Comparison of ENCODE assay signal across 6 cellular contexts in genomic region chr17:28404812-28405570, GRCh38. TPM values are rescaled to one million over a fixed set of nuclear protein-coding genes. Genes with fewer than 3 reads are reported as not detected.
DNase-seq lines count a peak whose midpoint lies in the region; ATAC-seq and TF ChIP-seq lines count a peak whose summit lies in the region.

No MANE protein-coding gene starts in this region.

- no peak for DNase-seq in BJ (ENCODE audit: low read depth)
- DNase-seq in T-cell: no peak
- peak; percentile 95 for DNase-seq in left lobe of liver (ENCODE audit: low spot score)
- DNase-seq in activated gamma-delta T cell (lab: John Stamatoyannopoulos, UW): no peak
- no peak for DNase-seq in T-helper 9 cell

- H3K4me1 Mint-ChIP-seq in T-cell: peaks cover 5 to 16% (median 12%) of the 10 kb centered on the region in 3 donors

- peaks cover 3% of the 10 kb centered on the region for H3K36me3 ChIP-seq in BJ (ENCODE audit: control insufficient read depth, insufficient read depth, low read length)

- no peaks in the 10 kb centered on the region for H3K9me3 Mint-ChIP-seq in T-cell

- no peak for ATAC-seq in T-cell (replicated peaks in 1 of 4)
- ATAC-seq in left lobe of liver: peak; percentile 77
- no peak for ATAC-seq in HG03354 (IDR thresholded peaks at IDR 0.05; ENCODE audit: poor library complexity, severe bottlenecking, unreplicated experiment)

- peak overlapping the region; percentile 68 to 75 (median 72) for H3K4me3 Mint-ChIP-seq in T-cell

- H3K4me3 ChIP-seq in BJ (ENCODE audit: low read depth, low read length): peak overlapping the region; percentile 77

- no peaks in the 10 kb centered on the region; the same call in 1 of the 2 replicates for H3K27me3 ChIP-seq in BJ (ENCODE audit: control insufficient read depth, insufficient read depth, low read length)

- POLR2A ChIA-PET in BJ (lab: Charles Lee): no interaction called here
- POLR2A ChIA-PET in T-cell (lab: Charles Lee): no interaction called here

- 0 out of 2 replicates have a peak, but pooled peaks have one; percentile 5 for TF ChIP-seq CTCF in BJ (IDR thresholded peaks at IDR 0.05; ENCODE audit: insufficient read depth, low read depth, low read length)

- H3K27me3 Mint-ChIP-seq in T-cell: peaks cover 11 to 15% of the 10 kb centered on the region in 2 donors

- no peaks in the 10 kb centered on the region for H3K36me3 Mint-ChIP-seq in T-cell

- CTCF ChIA-PET in BJ (lab: Yijun Ruan, JAX) (interaction anchor here (1.3 to 3.2 kb wide), 2 partner anchors 12 to 599 kb away, joined by 3 to 16 read pairs; no protein-coding TSS in a partner anchor), T-cell (lab: Charles Lee) (interaction anchor here in 1 of 2 donors (0.5 kb wide), 1 partner anchor 13 kb away, joined by 3 read pairs; no protein-coding TSS in a partner anchor)

- H3K27ac Mint-ChIP-seq in T-cell: no peak overlapping the region

RNA-seq across cellular contexts. Expression of gene SLC46A1, which starts 1.0 kb away (rescaled TPM):
- polyA plus RNA-seq in BJ (2011; rRNA removed): 5.2 and 5.9 TPM in 2 replicates
- 7.2 and 7.3 TPM in 2 replicates for polyA minus RNA-seq in BJ (2011; rRNA and poly(A)+ RNA removed)
- 1 to 10 TPM in 4 of 5 donors, under 1 TPM in 1; 0.93 to 2.7 (median 2.5) TPM for total RNA-seq in T-cell
- 46.2 TPM for total RNA-seq in left lobe of liver

RNA-seq across cellular contexts. Expression of gene SARM1, which starts 33.5 kb away (rescaled TPM):
- polyA plus RNA-seq in BJ (2011; rRNA removed): 8.7 and 13.4 TPM in 2 replicates
- polyA minus RNA-seq in BJ (2011; rRNA and poly(A)+ RNA removed): 12.5 and 15.6 TPM in 2 replicates
- 10 to 100 TPM; 26.0 to 42.3 (median 37.9) TPM for total RNA-seq in T-cell
- total RNA-seq in left lobe of liver: 5.8 TPM

RNA-seq across cellular contexts. Expression of gene VTN, which starts 34.9 kb away (rescaled TPM):
- 1.9 and 4.2 TPM in 2 replicates for polyA plus RNA-seq in BJ (2011; rRNA removed)
- polyA minus RNA-seq in BJ (2011; rRNA and poly(A)+ RNA removed): 1.4 and 1.8 TPM in 2 replicates
- total RNA-seq in T-cell: 1 to 10 TPM in 3 of 5 donors, under 1 TPM in 2; 0.50 to 1.9 (median 1.2) TPM
- total RNA-seq in left lobe of liver: 3,241 TPM

RNA-seq across cellular contexts. Expression of gene SEBOX, which starts 40.0 kb away (rescaled TPM):
- not detected in 2 replicates for polyA plus RNA-seq in BJ (2011; rRNA removed)
- polyA minus RNA-seq in BJ (2011; rRNA and poly(A)+ RNA removed): not detected in 2 replicates
- total RNA-seq in T-cell (not detected), left lobe of liver (not detected)

RNA-seq across cellular contexts. Expression of gene POLDIP2, which starts 47.7 kb away (rescaled TPM):
- polyA plus RNA-seq in BJ (2011; rRNA removed): 106 and 141 TPM in 2 replicates
- polyA minus RNA-seq in BJ (2011; rRNA and poly(A)+ RNA removed): 54.5 and 82.7 TPM in 2 replicates
- total RNA-seq in T-cell: 10 to 100 TPM; 29.2 to 38.7 (median 33.2) TPM
- 119 TPM for total RNA-seq in left lobe of liver

Comparison
In these comparisons a context has a peak if more than half of its experiments do, and no peak if none do; other contexts are left out.
1. RNA of gene SLC46A1, which starts 1.0 kb away (total RNA-seq): 46.2 TPM in left lobe of liver (single experiment); 0.93 to 2.7 TPM in T-cell; every median in the first group is over 10 times any median in the second.
2. RNA of gene VTN, which starts 34.9 kb away (total RNA-seq): 3,241 TPM in left lobe of liver (single experiment); 0.50 to 1.9 TPM in T-cell; every median in the first group is over 1,000 times any median in the second.